Comparison of ENCODE assay signal across 15 cellular contexts in genomic region chr2:85258194-85258605, GRCh38.
DNase-seq lines count a peak whose midpoint lies in the region; ATAC-seq and TF ChIP-seq lines count a peak whose summit lies in the region.
"Had no signal": no experiment of that assay in that cellular context is flagged by ENCODE, and none has a peak within 500 bp of the region (broad histone marks: within the 10 kb centered on the region; RNA-seq: fewer than 3 reads in every experiment).

No MANE protein-coding gene starts in this region.

- ATAC-seq in GM23338: no peak
- no peak for ATAC-seq in lung (ENCODE audit: insufficient read depth, low FRiP score)
- ATAC-seq in GM19397 (IDR thresholded peaks at IDR 0.05; ENCODE audit: unreplicated experiment): no peak
- ATAC-seq: naive thymus-derived CD8-positive, alpha-beta T cell had no signal

- peaks cover 35% of the 10 kb centered on the region for H3F3A ChIP-seq in GM23338 (replicated peaks; ENCODE audit: low read depth)
- no peaks in the 10 kb centered on the region for H3F3A ChIP-seq in smooth muscle cell (ENCODE audit: low read depth)

- H3K9me3 Mint-ChIP-seq in GM23338: no peaks in the 10 kb centered on the region; the same call in 2 of the 3 replicates
- H3K9me3 Mint-ChIP-seq: activated naive CD8-positive, alpha-beta T cell treated with anti-CD3 and anti-CD28 coated beads for 36 hours; naive thymus-derived CD8-positive, alpha-beta T cell had no signal

- peak overlapping the region; percentile 35; the same call in 1 of the 3 replicates for H3K4me3 Mint-ChIP-seq in GM23338
- H3K4me3 Mint-ChIP-seq: activated naive CD8-positive, alpha-beta T cell treated with anti-CD3 and anti-CD28 coated beads for 36 hours; naive thymus-derived CD8-positive, alpha-beta T cell had no signal

- H3K79me2 ChIP-seq in GM23338 (replicated peaks; ENCODE audit: insufficient read depth) (peaks cover 86% of the 10 kb centered on the region), smooth muscle cell (ENCODE audit: low read depth) (peaks cover 6% of the 10 kb centered on the region)

- H3K36me3 ChIP-seq in GM23338 (ENCODE audit: insufficient read depth): no peaks in the 10 kb centered on the region
- no peaks in the 10 kb centered on the region for H3K36me3 ChIP-seq in adipocyte (ENCODE audit: control insufficient read depth, insufficient read depth, low read length, severe bottlenecking)
- peaks cover 0 to 3% of the 10 kb centered on the region in 2 donors for H3K36me3 ChIP-seq in lung (ENCODE audit: control insufficient read depth in 2 of 2, insufficient read depth in 2 of 2, low read length in 2 of 2)
- no peaks in the 10 kb centered on the region for H3K36me3 ChIP-seq in smooth muscle cell (ENCODE audit: low read depth)

- H3K27ac ChIP-seq in GM23338 (ENCODE audit: low read depth): peak overlapping the region; percentile 94
- H3K27ac ChIP-seq in lung (ENCODE audit: low read depth in 1 of 2, low read length in 1 of 2): peak overlapping the region; percentile 51 to 78
- peak overlapping the region; percentile 74 for H3K27ac ChIP-seq in smooth muscle cell (ENCODE audit: low read depth)

- H3K9me3 ChIP-seq in adipocyte (ENCODE audit: control insufficient read depth, low read length) (no peaks in the 10 kb centered on the region), lung (ENCODE audit: control insufficient read depth in 2 of 2, insufficient read depth in 1 of 2, low read length in 1 of 2) (no peaks in the 10 kb centered on the region), smooth muscle cell (replicated peaks; ENCODE audit: low read depth) (no peaks in the 10 kb centered on the region)

- H2AFZ ChIP-seq in GM23338: no peak overlapping the region
- no peak overlapping the region for H2AFZ ChIP-seq in smooth muscle cell (ENCODE audit: low read depth)

- H3K4me1 Mint-ChIP-seq in GM23338: peaks cover 85% of the 10 kb centered on the region
- H3K4me1 Mint-ChIP-seq: activated naive CD8-positive, alpha-beta T cell treated with anti-CD3 and anti-CD28 coated beads for 36 hours; naive thymus-derived CD8-positive, alpha-beta T cell had no signal

- H3K4me2 ChIP-seq in GM23338: peak overlapping the region; percentile 78
- peak overlapping the region; percentile 84 for H3K4me2 ChIP-seq in smooth muscle cell

- peaks cover 74% of the 10 kb centered on the region for H3K4me1 ChIP-seq in GM23338 (ENCODE audit: insufficient read depth)
- peaks cover 50% of the 10 kb centered on the region for H3K4me1 ChIP-seq in adipocyte (ENCODE audit: control insufficient read depth, insufficient read depth, low read length)
- peaks cover 13 to 23% of the 10 kb centered on the region in 2 donors for H3K4me1 ChIP-seq in lung (ENCODE audit: control insufficient read depth in 2 of 2, insufficient read depth in 2 of 2, low read length in 2 of 2)
- peaks cover 67% of the 10 kb centered on the region for H3K4me1 ChIP-seq in smooth muscle cell (ENCODE audit: low read depth)

- intact Hi-C loops in posterior cingulate gyrus (cut with DNase I): no loop called here

- DNase-seq in GM23338 (ENCODE audit: low spot score): no peak
- DNase-seq in adipocyte (ENCODE audit: low read depth): no peak
- no peak for DNase-seq in lung (ENCODE audit: low spot score)
- no peak for DNase-seq in smooth muscle cell (lab: John Stamatoyannopoulos, UW; ENCODE audit: unreplicated experiment)
- DNase-seq in NCI-H2196 (lab: John Stamatoyannopoulos, UW; ENCODE audit: unreplicated experiment): no peak
- DNase-seq in posterior cingulate gyrus: no peak
- DNase-seq in stimulated activated CD4-positive, alpha-beta T cell treated with anti-CD3 and anti-CD28 coated beads, Interleukin-15, amount 100 ng/mL, for 24 hours: no peak
- DNase-seq: activated CD8-positive, alpha-beta memory T cell treated with anti-CD3 and anti-CD28 coated beads, Interleukin-2, amount 50 U/mL, for 4 hours; activated naive CD8-positive, alpha-beta T cell treated with anti-CD3 and anti-CD28 coated beads for 36 hours; cortex of kidney; naive thymus-derived CD8-positive, alpha-beta T cell; NCI-H187 treated with DMSO at 0.1 percent for 48 hours; NCI-H69; SHP77 treated with DMSO at 0.1 percent for 48 hours had no signal

- 61% methylated on average over 6 of the region's 6 CpGs for WGBS in lung, 2 donors
- 72% methylated on average over 6 of the region's 6 CpGs for whole genome bisulfite sequencing in smooth muscle cell (ENCODE audit: low lambda C conversion rate)

- peaks cover 12% of the 10 kb centered on the region; the same call in 1 of the 2 replicates for H4K20me1 ChIP-seq in GM23338 (replicated peaks; ENCODE audit: insufficient read depth)
- H4K20me1 ChIP-seq in smooth muscle cell (ENCODE audit: low read depth): peaks cover 67% of the 10 kb centered on the region

- H3K27me3 ChIP-seq in GM23338 (ENCODE audit: insufficient read depth) (no peaks in the 10 kb centered on the region), adipocyte (replicated peaks; ENCODE audit: control insufficient read depth, insufficient read depth, low read length) (no peaks in the 10 kb centered on the region), lung (ENCODE audit: control insufficient read depth, insufficient read depth) (no peaks in the 10 kb centered on the region), smooth muscle cell (ENCODE audit: low read depth) (no peaks in the 10 kb centered on the region)

- H3K9me2 ChIP-seq in GM23338 (ENCODE audit: insufficient read depth): no peaks in the 10 kb centered on the region

- H3K27ac Mint-ChIP-seq in GM23338: peak overlapping the region; percentile 97
- H3K27ac Mint-ChIP-seq: activated naive CD8-positive, alpha-beta T cell treated with anti-CD3 and anti-CD28 coated beads for 36 hours had no signal

- H3K27me3 Mint-ChIP-seq in GM23338 (ENCODE audit: insufficient read depth, low read depth, poor library complexity): peaks cover 53% of the 10 kb centered on the region
- H3K27me3 Mint-ChIP-seq: activated naive CD8-positive, alpha-beta T cell treated with anti-CD3 and anti-CD28 coated beads for 36 hours had no signal

- peak overlapping the region; percentile 39 for H3K9ac ChIP-seq in adipocyte (ENCODE audit: low read length)
- H3K9ac ChIP-seq in smooth muscle cell (ENCODE audit: low read depth): no peak overlapping the region

- H3K36me3 Mint-ChIP-seq in GM23338 (ENCODE audit: low read depth): peaks cover 32% of the 10 kb centered on the region
- H3K36me3 Mint-ChIP-seq: activated naive CD8-positive, alpha-beta T cell treated with anti-CD3 and anti-CD28 coated beads for 36 hours; naive thymus-derived CD8-positive, alpha-beta T cell had no signal

- H3K4me3 ChIP-seq in GM23338 (no peak overlapping the region), adipocyte (ENCODE audit: low read length) (peak overlapping the region; percentile 24), lung (no peak overlapping the region), smooth muscle cell (no peak overlapping the region)

- TF ChIP-seq CTCF in GM23338 (conservative IDR thresholded peaks at IDR 0.05; ENCODE audit: low read depth in 2 of 2) (no peak), lung (IDR thresholded peaks at IDR 0.05; ENCODE audit: control extremely low read depth, extremely low read depth) (no peak), smooth muscle cell (IDR thresholded peaks at IDR 0.05; ENCODE audit: borderline replicate concordance, insufficient read depth, poor library complexity, severe bottlenecking) (no peak)

TF ChIP-seq in GM23338, 12 proteins besides CTCF, POLR2A, EP300 and RAD21:
- TF ChIP-seq ZNF331 (CRISPR knock-in tag; IDR thresholded peaks at IDR 0.05; ENCODE audit: low read depth): no peak
- TF ChIP-seq NANOG (IDR thresholded peaks at IDR 0.05; ENCODE audit: borderline replicate concordance): no peak
- TF ChIP-seq ZNF114 (CRISPR knock-in tag; IDR thresholded peaks at IDR 0.05): no peak
- TF ChIP-seq STAT1 (IDR thresholded peaks at IDR 0.05; ENCODE audit: unreplicated experiment): no peak
